ENCODE assay signal across 8 cellular contexts in genomic region chr15:85702321-85703230, GRCh38.
A peak's percentile ranks its signal among the peaks of the same experiment; 100 is the strongest.
DNase-seq lines count a peak whose midpoint lies in the region; ATAC-seq, FAIRE-seq and TF ChIP-seq lines count a peak whose summit lies in the region.

No MANE protein-coding gene starts in this region.

- H3K4me1 ChIP-seq in small intestine (ENCODE audit: control insufficient read depth in 2 of 2, insufficient read depth in 1 of 2, low read depth in 1 of 2, low read length in 1 of 2) = peaks cover 2 to 22% of the 10 kb centered on the region in 2 donors
- peaks cover 18% of the 10 kb centered on the region for H3K4me1 ChIP-seq in MM.1S (ENCODE audit: low read length)

- H3K79me2 ChIP-seq in MM.1S (ENCODE audit: low read length) = peaks cover 60% of the 10 kb centered on the region

- FAIRE-seq in small intestine (lab: Jason Lieb, UNC) = no peak

- peaks cover 10% of the 10 kb centered on the region for H3K27me3 Mint-ChIP-seq in endothelial cell (ENCODE audit: unreplicated experiment)

- H3K4me3 ChIP-seq in SK-N-MC (no peak overlapping the region), small intestine (ENCODE audit: low read depth in 1 of 2, low read length in 2 of 2) (no peak overlapping the region), MM.1S (ENCODE audit: low read length) (no peak overlapping the region)

- DNase-seq in SK-N-MC (ENCODE audit: low read depth, low spot score) (no peak), endothelial cell (ENCODE audit: low spot score) (no peak), small intestine (peak; percentile 29), retina (no peak), glomerular visceral epithelial cell (ENCODE audit: extremely low spot score) (no peak), MM.1S (no peak)

- H3K36me3 Mint-ChIP-seq in endothelial cell (ENCODE audit: low read depth, unreplicated experiment) = peaks cover 10% of the 10 kb centered on the region

- H3K27ac Mint-ChIP-seq in endothelial cell (ENCODE audit: unreplicated experiment) = peak overlapping the region; percentile 67

- H3K9me3 Mint-ChIP-seq in endothelial cell (ENCODE audit: unreplicated experiment) = no peaks in the 10 kb centered on the region

- H3K4me1 Mint-ChIP-seq in endothelial cell (ENCODE audit: unreplicated experiment) = peaks cover 49% of the 10 kb centered on the region

- no peak overlapping the region for H3K4me3 Mint-ChIP-seq in endothelial cell (ENCODE audit: unreplicated experiment)

- peaks cover 8% of the 10 kb centered on the region for H4K20me1 ChIP-seq in MM.1S (ENCODE audit: insufficient read depth, low read length)

- ATAC-seq in GM18907 (IDR thresholded peaks at IDR 0.05; ENCODE audit: unreplicated experiment) = peak; percentile 25
- no peak for ATAC-seq in GM18511 (IDR thresholded peaks at IDR 0.05; ENCODE audit: unreplicated experiment)

- H3K9ac ChIP-seq in SK-N-MC (ENCODE audit: insufficient read length) (peak overlapping the region; percentile 24), MM.1S (ENCODE audit: low read length) (no peak overlapping the region)

- H2AFZ ChIP-seq in MM.1S (ENCODE audit: low read length) = no peak overlapping the region

- TF ChIP-seq CTCF in endothelial cell (IDR thresholded peaks at IDR 0.05; ENCODE audit: unreplicated experiment) = no peak
- no peak for TF ChIP-seq CTCF in MM.1S (IDR thresholded peaks at IDR 0.05; ENCODE audit: low read length)

- H3K4me2 ChIP-seq in MM.1S (ENCODE audit: low read depth, low read length) = no peak overlapping the region

- 48 to 74% (median 61%) methylated on average over 7 of the region's 7 CpGs for WGBS in small intestine, 3 donors

- H3K9me3 ChIP-seq in SK-N-MC (ENCODE audit: low read depth, low read length) = no peaks in the 10 kb centered on the region
- H3K9me3 ChIP-seq in small intestine (ENCODE audit: control insufficient read depth, low read depth) = no peaks in the 10 kb centered on the region
- H3K9me3 ChIP-seq in MM.1S (replicated peaks; ENCODE audit: insufficient read depth, low read length) = no peaks in the 10 kb centered on the region

- H3K36me3 ChIP-seq in SK-N-MC (ENCODE audit: insufficient read depth, low read length) = no peaks in the 10 kb centered on the region
- H3K36me3 ChIP-seq in small intestine (ENCODE audit: control insufficient read depth in 2 of 2, insufficient read depth in 2 of 2, low read length in 2 of 2) = peaks cover 3 to 7% of the 10 kb centered on the region in 2 donors
- H3K36me3 ChIP-seq in MM.1S (replicated peaks; ENCODE audit: insufficient read depth, low read length) = no peaks in the 10 kb centered on the region

- H3K27me3 ChIP-seq in small intestine (ENCODE audit: control insufficient read depth in 2 of 2, insufficient read depth in 2 of 2, low read length in 2 of 2) (no peaks in the 10 kb centered on the region), MM.1S (replicated peaks; ENCODE audit: insufficient read depth, low read length) (no peaks in the 10 kb centered on the region)

- peaks cover 22% of the 10 kb centered on the region for H3F3A ChIP-seq in MM.1S (ENCODE audit: insufficient read depth, low read length)

- H3K9me2 ChIP-seq in MM.1S (replicated peaks; ENCODE audit: insufficient read depth, low read length) = no peaks in the 10 kb centered on the region

- peak overlapping the region; percentile 64 for H3K27ac ChIP-seq in SK-N-MC
- H3K27ac ChIP-seq in small intestine (ENCODE audit: low read depth in 1 of 2, low read length in 1 of 2) = peak overlapping the region; percentile 65 to 97
- H3K27ac ChIP-seq in MM.1S (ENCODE audit: low read length) = no peak overlapping the region
